In the genomic region with DNA sequence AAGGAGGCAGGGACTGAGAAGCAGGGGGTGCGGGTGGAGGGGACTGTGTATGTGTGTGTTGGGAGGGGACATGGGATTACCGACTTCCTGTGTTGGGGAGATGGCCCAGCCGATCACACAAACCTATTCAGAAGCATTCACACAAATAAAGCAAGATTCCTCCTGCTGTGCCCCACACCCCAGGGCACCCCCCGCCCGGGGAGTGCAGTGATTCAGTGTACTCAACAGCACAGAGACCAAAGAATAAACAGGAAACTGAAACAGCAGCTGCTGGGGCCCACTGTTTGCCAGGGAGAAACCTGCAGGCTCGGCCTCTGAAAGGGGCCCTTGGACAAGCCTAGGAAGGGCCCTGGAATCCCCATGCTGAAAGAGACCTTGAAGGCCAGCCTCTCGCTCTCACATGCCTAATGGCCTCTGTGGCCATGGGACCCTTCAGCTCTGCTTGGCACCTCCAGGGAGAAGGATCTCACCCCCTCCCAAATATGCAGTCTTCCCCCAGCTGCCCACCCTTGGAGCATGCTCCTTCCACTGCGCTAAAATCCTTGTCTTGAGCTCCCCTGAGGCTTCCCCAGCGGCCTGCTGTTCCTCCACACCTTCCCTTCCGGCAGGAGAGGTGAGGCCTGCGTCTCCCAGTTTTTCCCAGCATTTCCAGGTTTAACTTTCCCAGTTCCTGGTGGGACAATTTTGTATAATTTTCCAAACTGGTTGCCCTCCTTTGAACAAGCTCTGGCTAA, we compare ENCODE assay signal across 10 cellular contexts.
DNase-seq lines count a peak whose midpoint lies in the region; TF ChIP-seq lines count a peak whose summit lies in the region.
"Had no signal": no experiment of that assay in that cellular context is flagged by ENCODE, and none has a peak within 500 bp of the region (broad histone marks: within the 10 kb centered on the region; RNA-seq: fewer than 3 reads in every experiment).

No MANE protein-coding gene starts in this region.

- H3K4me3 ChIP-seq in BLaER1 treated with 17β-estradiol and CSF1 and Interleukin-3, amounts not matched to agents 10 nM and 100 nM = no peak overlapping the region
- H3K4me3 ChIP-seq in HUES6 (ENCODE audit: low read depth, low read length) (no peak overlapping the region), PC-9 (no peak overlapping the region), vagina (no peak overlapping the region)
- H3K4me3 ChIP-seq: pancreas had no signal

- H3K4me2 ChIP-seq in BLaER1 treated with 17β-estradiol and CSF1 and Interleukin-3, amounts not matched to agents 10 nM and 100 nM = peak overlapping the region; percentile 26 to 60 (median 46); a peak in 21 of 22 replicates
- no peak overlapping the region for H3K4me2 ChIP-seq in PC-9

- TF ChIP-seq POLR2A in vagina (IDR thresholded peaks at IDR 0.05) = no peak

- H3K4me1 ChIP-seq in BLaER1 treated with 17β-estradiol and CSF1 and Interleukin-3, amounts not matched to agents 10 nM and 100 nM = peaks cover 7 to 12% (median 10%) of the 10 kb centered on the region in 10 experiments; a peak in 19 of 20 replicates
- H3K4me1 ChIP-seq in HUES6 (ENCODE audit: control insufficient read depth, insufficient read depth, low read length) = peaks cover 17% of the 10 kb centered on the region
- no peaks in the 10 kb centered on the region for H3K4me1 ChIP-seq in PC-9 (replicated peaks; ENCODE audit: insufficient read depth)
- H3K4me1 ChIP-seq in vagina = no peaks in the 10 kb centered on the region
- H3K4me1 ChIP-seq: pancreas had no signal

- H3K9me3 ChIP-seq in BLaER1 treated with 17β-estradiol and CSF1 and Interleukin-3, amounts not matched to agents 10 nM and 100 nM (replicated peaks in 1 of 11) = peaks cover 0 to 9% (median 7%) of the 10 kb centered on the region in 11 experiments; a peak in 14 of 22 replicates
- H3K9me3 ChIP-seq in HUES6 (ENCODE audit: control insufficient read depth, insufficient read depth, low read depth, low read length) (no peaks in the 10 kb centered on the region), PC-9 (ENCODE audit: insufficient read depth, low read depth) (no peaks in the 10 kb centered on the region), vagina (no peaks in the 10 kb centered on the region)
- H3K9me3 ChIP-seq: pancreas had no signal

- no peaks in the 10 kb centered on the region for H4K20me1 ChIP-seq in BLaER1 treated with 17β-estradiol and CSF1 and Interleukin-3, amounts not matched to agents 10 nM and 100 nM
- H4K20me1 ChIP-seq in PC-9 (ENCODE audit: insufficient read depth) = no peaks in the 10 kb centered on the region

- TF ChIP-seq CTCF in PC-9 (conservative IDR thresholded peaks at IDR 0.05) (no peak), vagina (IDR thresholded peaks at IDR 0.05) (no peak)

- H3K79me2 ChIP-seq in PC-9 (ENCODE audit: low read depth) = no peaks in the 10 kb centered on the region

- CTCF ChIA-PET in PC-9 (lab: Charles Lee) = no interaction called here

- peak; percentile 19 for DNase-seq in RPMI7951 (ENCODE audit: low read depth)
- peak; percentile 40 for DNase-seq in iPS-NIHi11 (ENCODE audit: low spot score)
- DNase-seq in PC-9 = no peak
- no peak for DNase-seq in HPDE6-E6E7 (ENCODE audit: extremely low spot score)
- DNase-seq in cortex of kidney (lab: John Stamatoyannopoulos, UW) = no peak
- DNase-seq in vagina (ENCODE audit: extremely low spot score in 2 of 2) = no peak
- DNase-seq: pancreas had no signal

- H2AFZ ChIP-seq in PC-9 = no peak overlapping the region

- H3K27me3 ChIP-seq in BLaER1 treated with 17β-estradiol and CSF1 and Interleukin-3, amounts not matched to agents 10 nM and 100 nM = no peaks in the 10 kb centered on the region
- H3K27me3 ChIP-seq in HUES6 (ENCODE audit: control insufficient read depth, insufficient read depth, low read length) = no peaks in the 10 kb centered on the region
- H3K27me3 ChIP-seq in PC-9 (ENCODE audit: insufficient read depth, low read depth) = peaks cover 3% of the 10 kb centered on the region; the same call in 1 of the 2 replicates
- no peaks in the 10 kb centered on the region for H3K27me3 ChIP-seq in vagina
- H3K27me3 ChIP-seq: pancreas had no signal

- H3K9me2 ChIP-seq in PC-9 (ENCODE audit: insufficient read depth) = no peaks in the 10 kb centered on the region

- POLR2A ChIA-PET in PC-9 (lab: Charles Lee; ENCODE audit: unreplicated experiment) = no interaction called here

- H3K9ac ChIP-seq in BLaER1 treated with 17β-estradiol and CSF1 and Interleukin-3, amounts not matched to agents 10 nM and 100 nM = no peak overlapping the region
- H3K9ac ChIP-seq in HUES6 (ENCODE audit: low read length) = peak overlapping the region; percentile 18

- peak overlapping the region in 1 of 11 experiments; percentile 6; a peak in 1 of 22 replicates for H3K27ac ChIP-seq in BLaER1 treated with 17β-estradiol and CSF1 and Interleukin-3, amounts not matched to agents 10 nM and 100 nM
- H3K27ac ChIP-seq in HUES6 (ENCODE audit: low read depth, low read length) (peak overlapping the region; percentile 32), PC-9 (no peak overlapping the region), vagina (no peak overlapping the region)
- H3K27ac ChIP-seq: pancreas, RWPE1 had no signal

- H3F3A ChIP-seq in PC-9 (ENCODE audit: insufficient read depth, low read depth) = no peaks in the 10 kb centered on the region

- intact Hi-C loops in PC-9 (cut with micrococcal nuclease; ENCODE audit: unreplicated experiment) (no loop called here), vagina (cut with DNase I) (no loop called here)

- no TSS peak for BruUV-seq in PC-9 (replicated peaks; lab: Mats Ljungman, UMichigan)

- no peaks in the 10 kb centered on the region for H3K36me3 ChIP-seq in BLaER1 treated with 17β-estradiol and CSF1 and Interleukin-3, amounts not matched to agents 10 nM and 100 nM
- H3K36me3 ChIP-seq in HUES6 (ENCODE audit: control insufficient read depth, insufficient read depth, low read length) = no peaks in the 10 kb centered on the region
- no peaks in the 10 kb centered on the region for H3K36me3 ChIP-seq in PC-9 (ENCODE audit: low read depth)
- no peaks in the 10 kb centered on the region for H3K36me3 ChIP-seq in vagina
- H3K36me3 ChIP-seq: pancreas had no signal

Comparison
In these comparisons a context has a peak if more than half of its experiments do, and no peak if none do; other contexts are left out.
1. DNase-seq: peak in RPMI7951 (single experiment) and iPS-NIHi11 (single experiment); none in PC-9 (0 of 2), HPDE6-E6E7 (single experiment), cortex of kidney (single experiment) and vagina (0 of 2).